ENCODE assay signal across 8 cellular contexts in the genomic region with DNA sequence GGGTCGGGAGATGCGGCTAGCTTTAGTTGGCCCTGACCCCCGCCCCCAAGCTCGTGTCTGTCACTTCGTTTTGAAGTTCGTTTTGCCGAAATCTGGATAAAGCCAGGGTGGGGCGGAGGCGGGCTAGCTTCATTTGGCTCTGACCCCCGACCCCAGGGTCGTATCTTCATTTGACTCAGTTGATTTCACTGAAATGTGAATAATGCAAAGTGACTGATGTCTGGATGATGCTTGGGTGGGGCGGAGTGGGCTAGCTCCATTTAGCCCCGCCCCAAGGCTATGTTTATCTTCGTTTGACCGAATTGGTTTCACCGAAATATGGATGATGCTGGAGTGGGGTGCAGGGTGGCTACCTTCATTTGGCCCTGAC. TPM values are rescaled to one million over a fixed set of nuclear protein-coding genes. Genes with fewer than 3 reads are reported as not detected.
A peak's percentile ranks its signal among the peaks of the same experiment; 100 is the strongest.
DNase-seq lines count a peak whose midpoint lies in the region; ATAC-seq, FAIRE-seq and TF ChIP-seq lines count a peak whose summit lies in the region.

No MANE protein-coding gene starts in this region.

- 3% methylated on average over 16 of the region's 16 CpGs; no CpG with 5 or more reads in 1 of the 2 experiments for WGBS in H1 (ENCODE audit: extremely low coverage in 1 of 2, insufficient coverage in 1 of 2, insufficient read length in 1 of 2, insufficient replicate concordance in 2 of 2, low coverage in 1 of 2, low lambda C conversion rate in 2 of 2, missing lambda C conversion rate in 1 of 2), 2 experiments
- 0 to 1% methylated on average over 15 to 16 of the region's 16 CpGs for WGBS in testis, 2 donors

- no peak overlapping the region for H3K14ac ChIP-seq in H1 (ENCODE audit: insufficient read length)

- peak overlapping the region; percentile 95; the same call in 1 of the 2 replicates for H2BK5ac ChIP-seq in H1 (ENCODE audit: low read depth, low read length)

- H2BK15ac ChIP-seq in H1 (ENCODE audit: low read length): no peak overlapping the region

- FAIRE-seq in H1 (lab: Jason Lieb, UNC): no peak

- H3K36me3 ChIP-seq in H1 (ENCODE audit: control insufficient read depth in 2 of 4, insufficient read depth in 4 of 4, low read length in 3 of 4) (peaks cover 20 to 37% (median 33%) of the 10 kb centered on the region in 4 experiments), muscle layer of duodenum (ENCODE audit: control insufficient read depth in 1 of 2, insufficient read depth in 2 of 2, low read length in 2 of 2) (peaks cover 25 to 33% of the 10 kb centered on the region in 2 donors), testis (ENCODE audit: low read depth, missing control alignments) (peaks cover 3% of the 10 kb centered on the region)

- intact Hi-C loops in testis (cut with DNase I; ENCODE audit: low total_unique reads): no loop called here

- no peak for TF ChIP-seq EP300 in H1 (IDR thresholded peaks at IDR 0.05; ENCODE audit: borderline replicate concordance in 1 of 2, low read depth in 2 of 2, low read length in 2 of 2)

- H3K9me3 ChIP-seq in H1 (ENCODE audit: insufficient read depth in 2 of 2, low read depth in 1 of 2, low read length in 1 of 2) (no peaks in the 10 kb centered on the region), muscle layer of duodenum (ENCODE audit: control insufficient read depth in 1 of 2, low read length in 2 of 2) (no peaks in the 10 kb centered on the region), testis (no peaks in the 10 kb centered on the region)

- TF ChIP-seq RAD21 in H1 (IDR thresholded peaks at IDR 0.05 in 1 of 2, conservative IDR thresholded peaks at IDR 0.05 in 1 of 2; ENCODE audit: low read depth in 2 of 2, low read length in 2 of 2): no peak

- no peak overlapping the region for H3K23ac ChIP-seq in H1 (ENCODE audit: insufficient read length)

- peak overlapping the region; percentile 97 for H4K8ac ChIP-seq in H1 (ENCODE audit: extremely low read depth, insufficient read depth, low read length)

- peak overlapping the region; percentile 79 to 95 for H3K4me2 ChIP-seq in H1 (ENCODE audit: insufficient read depth in 1 of 2, low read depth in 2 of 2, low read length in 2 of 2)

- peak overlapping the region; percentile 50 to 99 (median 92) for H3K9ac ChIP-seq in H1 (replicated peaks in 1 of 4; ENCODE audit: extremely low read depth in 1 of 4, low read depth in 3 of 4, low read length in 3 of 4)

- TF ChIP-seq POLR2A in H1 (IDR thresholded peaks at IDR 0.05; ENCODE audit: control extremely low read depth in 1 of 2, low read depth in 2 of 2, low read length in 2 of 2) (peak in 1 of 2 experiments; percentile 47; a peak in 1 of 3 replicates), testis (IDR thresholded peaks at IDR 0.05) (no peak)

- H2BK120ac ChIP-seq in H1 (replicated peaks; ENCODE audit: low read depth, low read length): no peak overlapping the region

- H3K27ac ChIP-seq in H1 (ENCODE audit: low read depth, low read length): peak overlapping the region; percentile 97
- H3K27ac ChIP-seq in muscle layer of duodenum (ENCODE audit: low read length): peak overlapping the region; percentile 94
- H3K27ac ChIP-seq in testis: peak overlapping the region; percentile 93 to 95

- peaks cover 3% of the 10 kb centered on the region; the same call in 1 of the 2 replicates for H3K79me1 ChIP-seq in H1 (ENCODE audit: low read depth, low read length)

- DNase-seq in SHP77 (lab: John Stamatoyannopoulos, UW) (peak; percentile 13 to 32), SHP77 treated with DMSO at 0.1 percent for 48 hours (lab: John Stamatoyannopoulos, UW) (no peak), H1 (ENCODE audit: low read depth in 1 of 2, low spot score in 2 of 2) (no peak), testis (no peak)
- DNase-seq in activated CD4-positive, alpha-beta T cell treated with anti-CD3 and anti-CD28 coated beads for 4 hours: peak; percentile 23 to 33

- H3K56ac ChIP-seq in H1 (replicated peaks; ENCODE audit: insufficient read length, low read depth, low read length): peak overlapping the region; percentile 98

- peaks cover 2% of the 10 kb centered on the region; the same call in 1 of the 2 replicates for H3K23me2 ChIP-seq in H1 (ENCODE audit: low read depth, low read length)

- CTCF ChIA-PET in H1 (lab: Charles Lee; ENCODE audit: partially characterized antibody): interaction anchor here (0.5 to 3.0 kb wide), 5 partner anchors 10 to 159 kb away, joined by 3 to 11 read pairs (median 4); no protein-coding TSS in a partner anchor

- H3K18ac ChIP-seq in H1 (ENCODE audit: extremely low read depth, low read length): no peak overlapping the region

- peak overlapping the region; percentile 97 for H4K91ac ChIP-seq in H1 (replicated peaks; ENCODE audit: insufficient read length, low read length)

- H2BK12ac ChIP-seq in H1 (ENCODE audit: low read depth, low read length): no peak overlapping the region; the same call in 1 of the 2 replicates

- H3K4ac ChIP-seq in H1 (replicated peaks; ENCODE audit: insufficient read length, low read depth, low read length): peak overlapping the region; percentile 27

- peak overlapping the region; percentile 99 for H4K5ac ChIP-seq in H1 (ENCODE audit: insufficient read length, low read depth, low read length)

- POLR2A ChIA-PET in H1 (lab: Charles Lee; ENCODE audit: partially characterized antibody): interaction anchor here (1.0 to 3.8 kb wide), 10 partner anchors 9 to 370 kb away, joined by 3 to 29 read pairs (median 5); a partner anchor contains a TSS

- H4K20me1 ChIP-seq in H1 (replicated peaks in 1 of 2; ENCODE audit: control insufficient read depth in 1 of 2, insufficient read depth in 2 of 2, low read length in 2 of 2): peaks cover 0 to 12% of the 10 kb centered on the region in 2 experiments

- no peak overlapping the region for H2BK20ac ChIP-seq in H1 (ENCODE audit: low read length)

- H2AFZ ChIP-seq in H1 (ENCODE audit: low read length): no peak overlapping the region

- no peaks in the 10 kb centered on the region; a peak in 1 of 7 replicates for H3K27me3 ChIP-seq in H1 (replicated peaks in 1 of 4; ENCODE audit: control insufficient read depth in 3 of 4, extremely low read depth in 1 of 4, insufficient read depth in 3 of 4, low read length in 3 of 4)
- no peaks in the 10 kb centered on the region for H3K27me3 ChIP-seq in muscle layer of duodenum (ENCODE audit: low read depth, low read length)
- no peaks in the 10 kb centered on the region for H3K27me3 ChIP-seq in testis

- peaks cover 20 to 35% of the 10 kb centered on the region in 2 experiments for H3K79me2 ChIP-seq in H1 (ENCODE audit: control insufficient read depth in 1 of 2, insufficient read depth in 2 of 2, low read length in 2 of 2)

- ATAC-seq in HG03469 (IDR thresholded peaks at IDR 0.05; ENCODE audit: unreplicated experiment): peak; percentile 27
- ATAC-seq in GM18519 (IDR thresholded peaks at IDR 0.05; ENCODE audit: low FRiP score, unreplicated experiment): no peak

- TF ChIP-seq CTCF in H1 (IDR thresholded peaks at IDR 0.05; ENCODE audit: control extremely low read depth in 1 of 3, insufficient read depth in 1 of 3, low read depth in 1 of 3, low read length in 3 of 3) (no peak), testis (IDR thresholded peaks at IDR 0.05) (no peak)

- H3K4me3 ChIP-seq in H1 (ENCODE audit: extremely low read depth in 1 of 4, insufficient read depth in 2 of 4, low read depth in 3 of 4, low read length in 4 of 4) (peak overlapping the region; percentile 74 to 96 (median 84)), muscle layer of duodenum (ENCODE audit: low read depth in 1 of 2, low read length in 2 of 2) (peak overlapping the region; percentile 73 to 97), testis (peak overlapping the region; percentile 88 to 93)

- H2AK5ac ChIP-seq in H1 (ENCODE audit: low read depth, low read length): no peak overlapping the region

- H3K4me1 ChIP-seq in H1 (replicated peaks in 1 of 4; ENCODE audit: control insufficient read depth in 3 of 4, insufficient read depth in 4 of 4, low read length in 3 of 4) (no peaks in the 10 kb centered on the region; a peak in 1 of 7 replicates), muscle layer of duodenum (ENCODE audit: control insufficient read depth in 1 of 2, insufficient read depth in 2 of 2, low read length in 2 of 2) (peaks cover 11 to 31% of the 10 kb centered on the region in 2 donors), testis (peaks cover 14% of the 10 kb centered on the region)

TF ChIP-seq in H1, 55 proteins besides CTCF, POLR2A, EP300 and RAD21 (continues in another document):
- TF ChIP-seq NANOG (IDR thresholded peaks at IDR 0.05; ENCODE audit: insufficient read depth, low read depth, low read length, poor library complexity, severe bottlenecking) (no peak), CBX8 (IDR thresholded peaks at IDR 0.05; ENCODE audit: borderline replicate concordance, low read depth, low read length) (no peak), SIX5 (IDR thresholded peaks at IDR 0.05; ENCODE audit: low read depth, low read length) (no peak), SAP30 (IDR thresholded peaks at IDR 0.05; ENCODE audit: insufficient read depth, insufficient replicate concordance, low read length) (no peak), RFX5 (IDR thresholded peaks at IDR 0.05; ENCODE audit: borderline replicate concordance, low read depth, low read length) (no peak), EZH2 (IDR thresholded peaks at IDR 0.05; ENCODE audit: low read depth, low read length, severe bottlenecking) (no peak), TEAD4 (IDR thresholded peaks at IDR 0.05; ENCODE audit: low read depth, low read length) (no peak), SIRT6 (IDR thresholded peaks at IDR 0.05; ENCODE audit: low read length) (no peak), MAFK (IDR thresholded peaks at IDR 0.05; ENCODE audit: low read depth, low read length) (no peak), EGR1 (IDR thresholded peaks at IDR 0.05; ENCODE audit: borderline replicate concordance, low read depth, low read length) (no peak), CREB1 (IDR thresholded peaks at IDR 0.05) (no peak), POU5F1 (IDR thresholded peaks at IDR 0.05; ENCODE audit: low read depth, low read length) (no peak), TBP (IDR thresholded peaks at IDR 0.05; ENCODE audit: low read depth, low read length) (no peak)
- TF ChIP-seq, protein P1, sequence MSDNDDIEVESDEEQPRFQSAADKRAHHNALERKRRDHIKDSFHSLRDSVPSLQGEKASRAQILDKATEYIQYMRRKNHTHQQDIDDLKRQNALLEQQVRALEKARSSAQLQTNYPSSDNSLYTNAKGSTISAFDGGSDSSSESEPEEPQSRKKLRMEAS (IDR thresholded peaks at IDR 0.05): no peak

RNA-seq across cellular contexts. Expression of a gene that starts 0.7 kb away (rescaled TPM):
- total RNA-seq in H1 (2021; fragmentation: NEBNext Ultra II Directional; extraction: Animal tissue kit (Norgen Biotek cat#: 25700)): 148 and 153 TPM in 2 replicates
- polyA plus RNA-seq in H1 (2011; rRNA removed): 72.0 and 91.1 TPM in 2 replicates
- polyA plus RNA-seq in H1 (2011; cell fraction: cytosol; rRNA removed): 139 TPM
- polyA plus RNA-seq in H1 (2011; cell fraction: nucleus; rRNA removed): 71.8 TPM
- polyA plus RNA-seq in H1 (2012, experiment 1 of 2): 187 to 200 TPM (median 193 TPM) in 4 replicates
- 44.4 TPM for polyA plus RNA-seq in H1 (2012, experiment 2 of 2)
- polyA plus RNA-seq in H1 (2013, experiment 1 of 2): 126 TPM
- polyA plus RNA-seq in H1 (2013, experiment 2 of 2): 130 TPM
- polyA minus RNA-seq in H1 (2011; rRNA and poly(A)+ RNA removed): 96.0 and 119 TPM in 2 replicates
- polyA minus RNA-seq in H1 (2011; cell fraction: cytosol; rRNA and poly(A)+ RNA removed): 80.3 TPM
- polyA minus RNA-seq in H1 (2011; cell fraction: nucleus; rRNA and poly(A)+ RNA removed): 67.5 TPM
- 10 to 100 TPM; 51.6 to 61.4 TPM for total RNA-seq in testis
- 91.4 TPM for polyA plus RNA-seq in testis (ENCODE audit: insufficient read depth, low read depth, low replicate concordance)

Comparison
In these comparisons a context has a peak if more than half of its experiments do, and no peak if none do; other contexts are left out.
1. DNase-seq: peak in SHP77 (2 of 2) and activated CD4-positive, alpha-beta T cell treated with anti-CD3 and anti-CD28 coated beads for 4 hours (2 of 2); none in SHP77 treated with DMSO at 0.1 percent for 48 hours (single experiment), H1 (0 of 2) and testis (single experiment).
2. Peak in every context shown above with its lines, with median percentiles within 50 percentile points of each other: H3K27ac ChIP-seq and H3K4me3 ChIP-seq.